Comparison of ENCODE assay signal across 14 cellular contexts in genomic region chr1:32907435-32907834, GRCh38. TPM values are rescaled to one million over a fixed set of nuclear protein-coding genes. Genes with fewer than 3 reads are reported as not detected.
DNase-seq lines count a peak whose midpoint lies in the region; ATAC-seq and TF ChIP-seq lines count a peak whose summit lies in the region.
"Had no signal": no experiment of that assay in that cellular context is flagged by ENCODE, and none has a peak within 500 bp of the region (broad histone marks: within the 10 kb centered on the region; RNA-seq: fewer than 3 reads in every experiment).

No MANE protein-coding gene starts in this region.

- H3K9me3 ChIP-seq in IMR-90 (ENCODE audit: control insufficient read depth, insufficient read depth, low read length) (no peaks in the 10 kb centered on the region), mucosa of descending colon (no peaks in the 10 kb centered on the region)
- H3K9me3 ChIP-seq: lower lobe of right lung had no signal

- H3K36me3 ChIP-seq in IMR-90 (ENCODE audit: control insufficient read depth, insufficient read depth, low read length) (no peaks in the 10 kb centered on the region), mucosa of descending colon (ENCODE audit: low read depth) (no peaks in the 10 kb centered on the region)
- H3K36me3 ChIP-seq: lower lobe of right lung had no signal

- no peak overlapping the region for H2BK15ac ChIP-seq in IMR-90 (ENCODE audit: low read depth, low read length)

- H3K56ac ChIP-seq in IMR-90 (ENCODE audit: extremely low read depth, insufficient read depth, low read length): no peak overlapping the region

- POLR2A ChIA-PET in IMR-90 (lab: Charles Lee; ENCODE audit: unreplicated experiment): no interaction called here

- dilution Hi-C loops in IMR-90 (cut with HindIII; ENCODE audit: low sequenced_read_pairs, unreplicated experiment): no loop called here

- no peak overlapping the region; the same call in 1 of the 2 replicates for H3K14ac ChIP-seq in IMR-90 (replicated peaks; ENCODE audit: low read depth, low read length)

- H2BK5ac ChIP-seq in IMR-90 (ENCODE audit: low read depth, low read length, poor library complexity, severe bottlenecking): no peak overlapping the region

- H3K18ac ChIP-seq in IMR-90 (ENCODE audit: low read depth, low read length): no peak overlapping the region

- H4K20me1 ChIP-seq in IMR-90 (ENCODE audit: insufficient read depth, low read length): no peaks in the 10 kb centered on the region

- no peak overlapping the region for H4K8ac ChIP-seq in IMR-90 (ENCODE audit: low read depth in 2 of 2, low read length in 2 of 2)

- H3K4me1 ChIP-seq in IMR-90 (ENCODE audit: control insufficient read depth, insufficient read depth, low read length) (no peaks in the 10 kb centered on the region), mucosa of descending colon (ENCODE audit: low read depth) (peaks cover 15% of the 10 kb centered on the region)
- H3K4me1 ChIP-seq: lower lobe of right lung had no signal

- TF ChIP-seq POLR2A in IMR-90 (IDR thresholded peaks at IDR 0.05; ENCODE audit: low read depth, low read length): no peak

- H3K9me1 ChIP-seq in IMR-90 (ENCODE audit: insufficient read depth, low read length): no peaks in the 10 kb centered on the region

- peak; percentile 63 for ATAC-seq in IMR-90 (ENCODE audit: low read depth)
- peak; percentile 30 for ATAC-seq in mucosa of descending colon
- ATAC-seq in HG02678 (IDR thresholded peaks at IDR 0.05; ENCODE audit: unreplicated experiment): no peak
- ATAC-seq in GM19324 (IDR thresholded peaks at IDR 0.05; ENCODE audit: low FRiP score, unreplicated experiment): no peak
- ATAC-seq: lower lobe of right lung; naive thymus-derived CD8-positive, alpha-beta T cell had no signal

- intact Hi-C loops in IMR-90 (cut with micrococcal nuclease) (no loop called here), mucosa of descending colon (cut with DNase I, micrococcal nuclease) (no loop called here)

- no peak overlapping the region for H4K5ac ChIP-seq in IMR-90 (ENCODE audit: low read depth, low read length)

- no peak overlapping the region for H2BK120ac ChIP-seq in IMR-90 (ENCODE audit: low read depth, low read length)

- no peak overlapping the region for H3K9ac ChIP-seq in IMR-90 (ENCODE audit: low read depth, low read length)

- H2AFZ ChIP-seq in IMR-90 (replicated peaks; ENCODE audit: low read length, poor library complexity): peak overlapping the region; percentile 11

- H3K27ac ChIP-seq in IMR-90 (ENCODE audit: insufficient read depth, low read length): no peak overlapping the region
- H3K27ac ChIP-seq: lower lobe of right lung had no signal

- H3K4me2 ChIP-seq in IMR-90 (ENCODE audit: low read depth, low read length): 0 out of 2 replicates have a peak overlapping the region, but pooled peaks have one; percentile 17

- H4K91ac ChIP-seq in IMR-90 (ENCODE audit: insufficient read depth, low read depth, low read length): no peak overlapping the region

- no peak overlapping the region for H2AK9ac ChIP-seq in IMR-90 (replicated peaks; ENCODE audit: low read depth, low read length, poor library complexity)

- H2AK5ac ChIP-seq in IMR-90 (ENCODE audit: low read depth, low read length): no peak overlapping the region

- TF ChIP-seq CTCF in IMR-90 (conservative IDR thresholded peaks at IDR 0.05; ENCODE audit: low read depth, low read length) (no peak), choroid plexus epithelial cell (conservative IDR thresholded peaks at IDR 0.05; ENCODE audit: low read depth, low read length) (no peak), mucosa of descending colon (IDR thresholded peaks at IDR 0.05) (no peak)

- BruUV-seq in IMR-90 (replicated peaks; lab: Mats Ljungman, UMichigan): no TSS peak

- in situ Hi-C loops in IMR-90 (cut with MboI; ENCODE audit: low sequenced_read_pairs): no loop called here

- WGBS in IMR-90 (ENCODE audit: extremely low coverage in 2 of 2, insufficient read length in 1 of 2), 2 experiments: 83% methylated on average over 1 of the region's 4 CpGs; no CpG with 5 or more reads in 1 of the 2 experiments

- H3K27me3 ChIP-seq in IMR-90 (ENCODE audit: control insufficient read depth, insufficient read depth, low read length): peaks cover 2% of the 10 kb centered on the region; the same call in 1 of the 2 replicates

- H3K79me1 ChIP-seq in IMR-90 (ENCODE audit: low read depth in 1 of 2, low read length in 2 of 2): no peaks in the 10 kb centered on the region

- H3K4me3 ChIP-seq in IMR-90 (ENCODE audit: insufficient read depth, low read depth, low read length): no peak overlapping the region
- H3K4me3 ChIP-seq in choroid plexus epithelial cell (ENCODE audit: low read depth, low read length): no peak overlapping the region
- H3K4me3 ChIP-seq in mucosa of descending colon: no peak overlapping the region
- H3K4me3 ChIP-seq: lower lobe of right lung had no signal

- CTCF ChIA-PET in IMR-90 (lab: Yijun Ruan, JAX): no interaction called here

- DNase-seq in CD1c-positive myeloid dendritic cell (ENCODE audit: extremely low spot score) (peak; percentile 25), IMR-90 (peak; percentile 48), choroid plexus epithelial cell (ENCODE audit: low read depth) (peak; percentile 49), mucosa of descending colon (peak in 2 of 3 donors; percentile 35 to 61), LoVo (ENCODE audit: low spot score) (no peak), NCI-H510A treated with DMSO at 0.1 percent for 48 hours (lab: John Stamatoyannopoulos, UW) (no peak)
- DNase-seq: C1 segment of cervical spinal cord; DND-41; lower lobe of right lung; naive thymus-derived CD8-positive, alpha-beta T cell; NCI-H2029; NCI-H774 had no signal

- no peak for TF ChIP-seq RAD21 in IMR-90 (IDR thresholded peaks at IDR 0.05; ENCODE audit: low read length)

- no peak overlapping the region for H2BK20ac ChIP-seq in IMR-90 (ENCODE audit: low read depth, low read length)

- no peak overlapping the region for H3K23ac ChIP-seq in IMR-90 (ENCODE audit: low read depth, low read length)

- no peak overlapping the region for H3K4ac ChIP-seq in IMR-90 (ENCODE audit: low read depth, low read length)

TF ChIP-seq in IMR-90, 13 proteins besides CTCF, POLR2A, EP300 and RAD21:
- no peak for TF ChIP-seq BHLHE40 (IDR thresholded peaks at IDR 0.05; ENCODE audit: low read depth, low read length)
- TF ChIP-seq RFX5 (IDR thresholded peaks at IDR 0.05; ENCODE audit: low read depth, low read length): no peak
- TF ChIP-seq MXI1 (IDR thresholded peaks at IDR 0.05; ENCODE audit: borderline replicate concordance, low read depth, low read length): no peak
- no peak for TF ChIP-seq RCOR1 (IDR thresholded peaks at IDR 0.05; ENCODE audit: insufficient replicate concordance, low read length)
- no peak for TF ChIP-seq MAZ (IDR thresholded peaks at IDR 0.05; ENCODE audit: borderline replicate concordance, low read depth, low read length)
- TF ChIP-seq, protein P1, sequence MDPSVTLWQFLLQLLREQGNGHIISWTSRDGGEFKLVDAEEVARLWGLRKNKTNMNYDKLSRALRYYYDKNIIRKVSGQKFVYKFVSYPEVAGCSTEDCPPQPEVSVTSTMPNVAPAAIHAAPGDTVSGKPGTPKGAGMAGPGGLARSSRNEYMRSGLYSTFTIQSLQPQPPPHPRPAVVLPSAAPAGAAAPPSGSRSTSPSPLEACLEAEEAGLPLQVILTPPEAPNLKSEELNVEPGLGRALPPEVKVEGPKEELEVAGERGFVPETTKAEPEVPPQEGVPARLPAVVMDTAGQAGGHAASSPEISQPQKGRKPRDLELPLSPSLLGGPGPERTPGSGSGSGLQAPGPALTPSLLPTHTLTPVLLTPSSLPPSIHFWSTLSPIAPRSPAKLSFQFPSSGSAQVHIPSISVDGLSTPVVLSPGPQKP (IDR thresholded peaks at IDR 0.05; ENCODE audit: borderline replicate concordance, low read depth, low read length): no peak
- no peak for TF ChIP-seq FOS (IDR thresholded peaks at IDR 0.05; ENCODE audit: low read depth, low read length)
- TF ChIP-seq SMC3 (IDR thresholded peaks at IDR 0.05; ENCODE audit: low read depth, low read length): no peak
- TF ChIP-seq NFE2L2 (IDR thresholded peaks at IDR 0.05; ENCODE audit: low read depth, low read length): no peak
- no peak for TF ChIP-seq CHD1 (IDR thresholded peaks at IDR 0.05; ENCODE audit: low read depth, low read length)
- no peak for TF ChIP-seq MAFK (IDR thresholded peaks at IDR 0.05; ENCODE audit: low read depth, low read length)
- no peak for TF ChIP-seq USF2 (IDR thresholded peaks at IDR 0.05; ENCODE audit: low read depth, low read length)
- TF ChIP-seq CEBPB (IDR thresholded peaks at IDR 0.05; ENCODE audit: low read depth, low read length): no peak

RNA-seq across cellular contexts. Expression of gene TMEM54, which starts 6.2 kb away (rescaled TPM):
- total RNA-seq in IMR-90 (2012; rRNA removed) (25.5 and 33.1 TPM in 2 replicates), mucosa of descending colon (100 to 1,000 TPM; 426 to 995 (median 483) TPM)
- 75.2 and 82.4 TPM in 2 replicates for polyA plus RNA-seq in IMR-90 (2012; rRNA removed)
- 49.6 and 120 TPM in 2 replicates for polyA plus RNA-seq in IMR-90 (2012; cell fraction: cytosol; rRNA removed)
- polyA plus RNA-seq in IMR-90 (2012; cell fraction: nucleus; rRNA removed; ENCODE audit: low replicate concordance): 20.6 and 49.4 TPM in 2 replicates
- total RNA-seq: naive thymus-derived CD8-positive, alpha-beta T cell had no signal
- polyA plus RNA-seq: naive thymus-derived CD8-positive, alpha-beta T cell had no signal

RNA-seq across cellular contexts. Expression of gene HPCA, which starts 21.1 kb away (rescaled TPM):
- not detected in 2 replicates for total RNA-seq in IMR-90 (2012; rRNA removed)
- polyA plus RNA-seq in IMR-90 (2012; rRNA removed): 0.22 and 0.30 TPM in 2 replicates
- 0.08 and 0.29 TPM in 2 replicates for polyA plus RNA-seq in IMR-90 (2012; cell fraction: cytosol; rRNA removed)
- polyA plus RNA-seq in IMR-90 (2012; cell fraction: nucleus; rRNA removed; ENCODE audit: low replicate concordance): 0.37 and 0.44 TPM in 2 replicates
- total RNA-seq in mucosa of descending colon: 1 to 10 TPM; 1.1 to 2.0 (median 1.1) TPM
- total RNA-seq: lower lobe of right lung; naive thymus-derived CD8-positive, alpha-beta T cell had no signal
- polyA plus RNA-seq: naive thymus-derived CD8-positive, alpha-beta T cell had no signal

RNA-seq across cellular contexts. Expression of gene FNDC5, which starts 36.7 kb away (rescaled TPM):
- 1.6 and 1.7 TPM in 2 replicates for total RNA-seq in IMR-90 (2012; rRNA removed)
- polyA plus RNA-seq in IMR-90 (2012; rRNA removed): 1.2 and 1.5 TPM in 2 replicates
- polyA plus RNA-seq in IMR-90 (2012; cell fraction: cytosol; rRNA removed): 0.74 and 0.98 TPM in 2 replicates
- 3.2 and 4.6 TPM in 2 replicates for polyA plus RNA-seq in IMR-90 (2012; cell fraction: nucleus; rRNA removed; ENCODE audit: low replicate concordance)
- total RNA-seq in mucosa of descending colon: under 1 TPM; 0.38 to 0.51 (median 0.41) TPM
- total RNA-seq: naive thymus-derived CD8-positive, alpha-beta T cell had no signal
- polyA plus RNA-seq: naive thymus-derived CD8-positive, alpha-beta T cell had no signal

RNA-seq across cellular contexts. Expression of gene RNF19B, which starts 57.2 kb away (rescaled TPM):
- total RNA-seq in IMR-90 (2012; rRNA removed) (9.2 and 10.0 TPM in 2 replicates), mucosa of descending colon (10 to 100 TPM; 51.5 to 74.9 (median 68.0) TPM)
- 11.4 and 11.6 TPM in 2 replicates for polyA plus RNA-seq in IMR-90 (2012; rRNA removed)
- 9.2 and 10.4 TPM in 2 replicates for polyA plus RNA-seq in IMR-90 (2012; cell fraction: cytosol; rRNA removed)
- polyA plus RNA-seq in IMR-90 (2012; cell fraction: nucleus; rRNA removed; ENCODE audit: low replicate concordance): 6.9 and 12.0 TPM in 2 replicates

Comparison
In these comparisons a context has a peak if more than half of its experiments do, and no peak if none do; other contexts are left out.
1. DNase-seq: peak in CD1c-positive myeloid dendritic cell (single experiment), IMR-90 (single experiment), choroid plexus epithelial cell (single experiment) and mucosa of descending colon (2 of 3); none in LoVo (single experiment) and NCI-H510A treated with DMSO at 0.1 percent for 48 hours (single experiment).
2. ATAC-seq: peak in IMR-90 (single experiment) and mucosa of descending colon (single experiment); none in HG02678 (single experiment) and GM19324 (single experiment).
3. RNA of gene TMEM54, which starts 6.2 kb away (total RNA-seq): 426 to 995 TPM in mucosa of descending colon; 25.5 to 33.1 TPM in IMR-90; every median in the first group is over 10 times any median in the second.